ENCODE assay signal across 26 cellular contexts in genomic region chr10:132112611-132113010, GRCh38. TPM values are rescaled to one million over a fixed set of nuclear protein-coding genes. Genes with fewer than 3 reads are reported as not detected.
DNase-seq lines count a peak whose midpoint lies in the region; ATAC-seq, FAIRE-seq and TF ChIP-seq lines count a peak whose summit lies in the region.
"Had no signal": no experiment of that assay in that cellular context is flagged by ENCODE, and none has a peak within 500 bp of the region (broad histone marks: within the 10 kb centered on the region; RNA-seq: fewer than 3 reads in every experiment).

No MANE protein-coding gene starts in this region.

- H3K36me3 Mint-ChIP-seq in GM23338 (ENCODE audit: low read depth), result no peaks in the 10 kb centered on the region
- H3K36me3 Mint-ChIP-seq: activated naive CD4-positive, alpha-beta T cell treated with anti-CD3 and anti-CD28 coated beads, Interleukin-2, amount 50 U/mL, for 72 hours had no signal

- no peaks in the 10 kb centered on the region for H3K79me2 ChIP-seq in GM23338 (replicated peaks; ENCODE audit: insufficient read depth)
- H3K79me2 ChIP-seq in HepG2 (ENCODE audit: insufficient read depth, low read length), result no peaks in the 10 kb centered on the region

- ATAC-seq in GM23338 (no peak), HepG2 (no peak), HG03469 (IDR thresholded peaks at IDR 0.05; ENCODE audit: unreplicated experiment) (no peak)
- ATAC-seq: activated naive CD4-positive, alpha-beta T cell treated with anti-CD3 and anti-CD28 coated beads, Interleukin-2, amount 50 U/mL, for 72 hours; gastroesophageal sphincter; HCT116 had no signal

- H3K4me3 Mint-ChIP-seq in GM23338, result no peak overlapping the region
- H3K4me3 Mint-ChIP-seq: activated CD4-positive, alpha-beta T cell treated with anti-CD3 and anti-CD28 coated beads, Interleukin-2, amount 10 ng/mL, durations not matched to agents 7 days and 5 days had no signal

- H3K27me3 ChIP-seq in GM23338 (ENCODE audit: insufficient read depth), result no peaks in the 10 kb centered on the region
- H3K27me3 ChIP-seq in HepG2 (ENCODE audit: control insufficient read depth in 1 of 2, insufficient read depth in 2 of 2, low read length in 2 of 2), result peaks cover 0 to 35% of the 10 kb centered on the region in 2 experiments; a peak in 4 of 5 replicates
- H3K27me3 ChIP-seq in spleen (replicated peaks in 1 of 7), result no peaks in the 10 kb centered on the region
- H3K27me3 ChIP-seq: ascending aorta, cardiac muscle cell, gastroesophageal sphincter had no signal

- intact Hi-C loops in HepG2 (cut with micrococcal nuclease; ENCODE audit: unreplicated experiment), result no loop called here
- intact Hi-C loops in spleen (cut with DNase I; ENCODE audit: low total_unique reads), result no loop called here

- no peaks in the 10 kb centered on the region for H3K4me1 ChIP-seq in GM23338 (ENCODE audit: insufficient read depth)
- no peaks in the 10 kb centered on the region for H3K4me1 ChIP-seq in HepG2 (ENCODE audit: insufficient read depth, low read length)
- H3K4me1 ChIP-seq in spleen, result no peaks in the 10 kb centered on the region
- H3K4me1 ChIP-seq: ascending aorta had no signal

- H3F3A ChIP-seq in GM23338 (replicated peaks; ENCODE audit: low read depth), result no peaks in the 10 kb centered on the region

- H4K20me1 ChIP-seq in GM23338 (replicated peaks; ENCODE audit: insufficient read depth), result no peaks in the 10 kb centered on the region
- no peaks in the 10 kb centered on the region for H4K20me1 ChIP-seq in HepG2 (ENCODE audit: insufficient read depth, low read length)

- no peaks in the 10 kb centered on the region for H3K36me3 ChIP-seq in GM23338 (ENCODE audit: insufficient read depth)
- H3K36me3 ChIP-seq in HepG2 (replicated peaks in 1 of 2; ENCODE audit: control insufficient read depth in 1 of 2, insufficient read depth in 2 of 2, low read length in 2 of 2), result no peaks in the 10 kb centered on the region
- H3K36me3 ChIP-seq in spleen, result no peaks in the 10 kb centered on the region
- H3K36me3 ChIP-seq: ascending aorta, cardiac muscle cell had no signal

- in situ Hi-C loops in HepG2 (cut with HindIII; ENCODE audit: extremely low pct_ligation_motif_present, low pct_unique_long_range_greater_than_20kb), result no loop called here

- no peaks in the 10 kb centered on the region for H3K9me3 ChIP-seq in HepG2 (ENCODE audit: low read length)
- no peaks in the 10 kb centered on the region for H3K9me3 ChIP-seq in spleen
- H3K9me3 ChIP-seq: ascending aorta, gastroesophageal sphincter had no signal

- peak overlapping the region; percentile 43; the same call in 1 of the 2 replicates for H3K27ac Mint-ChIP-seq in GM23338
- H3K27ac Mint-ChIP-seq: activated CD4-positive, alpha-beta T cell treated with anti-CD3 and anti-CD28 coated beads, Interleukin-2, amount 10 ng/mL, durations not matched to agents 7 days and 5 days had no signal

- TF ChIP-seq RAD21 in HepG2 (CRISPR knock-in tag; IDR thresholded peaks at IDR 0.05), result no peak

- H3K4me3 ChIP-seq in GM23338 (no peak overlapping the region), HepG2 (replicated peaks in 1 of 3; ENCODE audit: insufficient read depth in 1 of 3, low read depth in 2 of 3, low read length in 3 of 3) (no peak overlapping the region), spleen (no peak overlapping the region)
- H3K4me3 ChIP-seq: ascending aorta, cardiac muscle cell, gastroesophageal sphincter, lung had no signal

- no peak overlapping the region for H3K4me2 ChIP-seq in GM23338
- no peak overlapping the region for H3K4me2 ChIP-seq in HepG2 (ENCODE audit: low read depth, low read length)

- TF ChIP-seq EP300 in HepG2 (IDR thresholded peaks at IDR 0.05; ENCODE audit: low read depth in 2 of 2, low read length in 2 of 2) (no peak), HepG2 (CRISPR knock-in tag; IDR thresholded peaks at IDR 0.05; ENCODE audit: borderline replicate concordance) (no peak)

- TF ChIP-seq POLR2A in HepG2 (IDR thresholded peaks at IDR 0.05; ENCODE audit: insufficient read depth in 1 of 2, low read depth in 2 of 2, low read length in 2 of 2) (no peak), spleen (IDR thresholded peaks at IDR 0.05) (no peak)

- CTCF ChIA-PET in HepG2 (lab: Yijun Ruan, JAX; ENCODE audit: low intra/inter-chr PET ratio, low total read pairs), result no interaction called here

- no peak overlapping the region for H3K9ac ChIP-seq in HepG2 (ENCODE audit: insufficient read depth, low read depth, low read length)

- DNase-seq in GM23338 (ENCODE audit: low spot score) (no peak), HepG2 (ENCODE audit: low spot score) (no peak), spleen (peak; percentile 62), NCI-H510A treated with DMSO at 0.1 percent for 48 hours (lab: John Stamatoyannopoulos, UW) (no peak), NCI-H69 (lab: John Stamatoyannopoulos, UW) (no peak)
- DNase-seq: activated CD4-positive, alpha-beta T cell treated with anti-CD3 and anti-CD28 coated beads, Interleukin-2, amount 10 ng/mL, durations not matched to agents 7 days and 5 days; Calu3; dermis blood vessel endothelial cell; DMS79 treated with DMSO at 0.1 percent for 48 hours; NCI-H1105; NCI-H187 treated with DMSO at 0.1 percent for 48 hours; small intestine; stimulated activated CD4-positive, alpha-beta T cell treated with anti-CD3 and anti-CD28 coated beads, Interleukin-1b, Interleukin-23, amount 100 ng/mL, for 48 hours; SW 1271; T-helper 9 cell; trophoblast cell had no signal

- H3K27ac ChIP-seq in GM23338 (ENCODE audit: low read depth), result no peak overlapping the region
- H3K27ac ChIP-seq in VCaP, result peak overlapping the region; percentile 49; the same call in 1 of the 2 replicates
- no peak overlapping the region for H3K27ac ChIP-seq in HepG2 (ENCODE audit: extremely low read length, insufficient read depth, low read length)
- H3K27ac ChIP-seq in spleen, result no peak overlapping the region
- H3K27ac ChIP-seq: ascending aorta, C4-2B, cardiac muscle cell, gastroesophageal sphincter had no signal

- H3K9me2 ChIP-seq in GM23338 (ENCODE audit: insufficient read depth), result no peaks in the 10 kb centered on the region

- peaks cover 9% of the 10 kb centered on the region for H3K27me3 Mint-ChIP-seq in GM23338 (ENCODE audit: insufficient read depth, low read depth, poor library complexity)
- H3K27me3 Mint-ChIP-seq: activated CD4-positive, alpha-beta T cell treated with anti-CD3 and anti-CD28 coated beads, Interleukin-2, amount 10 ng/mL, durations not matched to agents 7 days and 5 days had no signal

- POLR2A ChIA-PET in HepG2 (lab: Yijun Ruan, JAX), result no interaction called here

- FAIRE-seq in HepG2 (lab: Jason Lieb, UNC), result no peak
- FAIRE-seq: small intestine had no signal

- no peak for TF ChIP-seq CTCF in GM23338 (conservative IDR thresholded peaks at IDR 0.05; ENCODE audit: low read depth in 2 of 2)
- no peak for TF ChIP-seq CTCF in VCaP (conservative IDR thresholded peaks at IDR 0.05)
- TF ChIP-seq CTCF in HepG2 (CRISPR knock-in tag; IDR thresholded peaks at IDR 0.05), result no peak
- no peak for TF ChIP-seq CTCF in spleen (IDR thresholded peaks at IDR 0.05 in 8 of 11, conservative IDR thresholded peaks at IDR 0.05 in 3 of 11)

- 50% methylated on average over 10 of the region's 10 CpGs for WGBS in HepG2 (ENCODE audit: low lambda C conversion rate)
- 82 to 85% (median 83%) methylated on average over 10 of the region's 10 CpGs for WGBS in spleen, 5 donors

- no peaks in the 10 kb centered on the region for H3K9me3 Mint-ChIP-seq in GM23338
- H3K9me3 Mint-ChIP-seq: activated CD4-positive, alpha-beta T cell treated with anti-CD3 and anti-CD28 coated beads, Interleukin-2, amount 10 ng/mL, durations not matched to agents 7 days and 5 days; activated naive CD4-positive, alpha-beta T cell treated with anti-CD3 and anti-CD28 coated beads, Interleukin-2, amount 50 U/mL, for 72 hours had no signal

- BruUV-seq in HepG2 (replicated peaks; lab: Mats Ljungman, UMichigan), result no TSS peak

- H2AFZ ChIP-seq in GM23338 (no peak overlapping the region), HepG2 (ENCODE audit: low read length) (no peak overlapping the region)

- no peaks in the 10 kb centered on the region; the same call in 2 of the 3 replicates for H3K4me1 Mint-ChIP-seq in GM23338
- H3K4me1 Mint-ChIP-seq: activated CD4-positive, alpha-beta T cell treated with anti-CD3 and anti-CD28 coated beads, Interleukin-2, amount 10 ng/mL, durations not matched to agents 7 days and 5 days had no signal

RNA-seq across cellular contexts. Expression of gene JAKMIP3, which starts 46.9 kb away (rescaled TPM):
- total RNA-seq in GM23338 (2014; rRNA removed; shearing (Covaris generic)), result 0.47 and 1.2 TPM in 2 replicates
- polyA plus RNA-seq in GM23338 (2016; fragmentation: Nextera tagmentation; extraction: Ambion mirVana) (0.70 and 0.87 TPM in 2 replicates), HepG2 (2011; rRNA removed) (0.03 and 0.12 TPM in 2 replicates), spleen (under 1 TPM; 0.06 to 0.13 (median 0.13) TPM)
- total RNA-seq in HepG2 (2016; rRNA removed; fragmentation: Illumina TruSeq; extraction: Trizol) (0.04 and 0.11 TPM in 2 replicates), spleen (under 1 TPM; 0.13 to 0.92 (median 0.44) TPM)
- not detected in 2 replicates for total RNA-seq in HepG2 (2016; cell fraction: cytosol; rRNA removed; fragmentation: Illumina TruSeq; extraction: Trizol; ENCODE audit: low read depth)
- 0.11 TPM in 1 of 2 replicates, not detected in the other for total RNA-seq in HepG2 (2016; cell fraction: insoluble cytoplasmic fraction; rRNA removed; fragmentation: Illumina TruSeq; extraction: Trizol)
- total RNA-seq in HepG2 (2016; cell fraction: membrane; rRNA removed; fragmentation: Illumina TruSeq; extraction: Trizol), result 0.03 TPM in 2 replicates
- total RNA-seq in HepG2 (2016; cell fraction: nucleus; rRNA removed; fragmentation: Illumina TruSeq; extraction: Trizol), result 0.12 and 0.22 TPM in 2 replicates
- 0.01 and 0.03 TPM in 2 replicates for polyA plus RNA-seq in HepG2 (2011; cell fraction: cytosol; rRNA removed)
- 0.40 and 0.45 TPM in 2 replicates for polyA plus RNA-seq in HepG2 (2011; cell fraction: nucleus; rRNA removed)
- polyA plus RNA-seq in HepG2 (2012), result 0.07 and 0.12 TPM in 2 replicates
- polyA plus RNA-seq in HepG2 (2016; cell fraction: cytosol; fragmentation: Illumina TruSeq; extraction: Trizol; ENCODE audit: low read depth), result 0.02 TPM in 1 of 2 replicates, not detected in the other
- polyA plus RNA-seq in HepG2 (2016; cell fraction: insoluble cytoplasmic fraction; fragmentation: Illumina TruSeq; extraction: Trizol; ENCODE audit: low read depth), result 0.04 and 0.08 TPM in 2 replicates
- 0.03 TPM in 1 of 2 replicates, not detected in the other for polyA plus RNA-seq in HepG2 (2016; cell fraction: membrane; fragmentation: Illumina TruSeq; extraction: Trizol; ENCODE audit: low read depth)
- polyA plus RNA-seq in HepG2 (2016; cell fraction: nucleus; fragmentation: Illumina TruSeq; extraction: Trizol; ENCODE audit: insufficient read depth, low read depth), result 0.45 and 0.53 TPM in 2 replicates
- 0.07 TPM in 1 of 2 replicates, not detected in the other for polyA minus RNA-seq in HepG2 (2011; rRNA and poly(A)+ RNA removed; ENCODE audit: low replicate concordance)
- polyA minus RNA-seq in HepG2 (2011; cell fraction: cytosol; rRNA and poly(A)+ RNA removed), result not detected in 2 replicates
- 0.12 and 0.26 TPM in 2 replicates for polyA minus RNA-seq in HepG2 (2011; cell fraction: nucleus; rRNA and poly(A)+ RNA removed)
- total RNA-seq: ascending aorta, dermis blood vessel endothelial cell, HT-29 had no signal
